In genomic region chr2:166127217-166128155, GRCh38 we compare ENCODE assay signal across 9 cellular contexts. TPM values are rescaled to one million over a fixed set of nuclear protein-coding genes. Genes with fewer than 3 reads are reported as not detected.
DNase-seq lines count a peak whose midpoint lies in the region; ATAC-seq, FAIRE-seq and TF ChIP-seq lines count a peak whose summit lies in the region.
"Had no signal": no experiment of that assay in that cellular context is flagged by ENCODE, and none has a peak within 500 bp of the region (broad histone marks: within the 10 kb centered on the region; RNA-seq: fewer than 3 reads in every experiment).

Gene SCN1A, minus strand, starts transcription at chr2:166128020. Its CDS starts 54,399 bp downstream, at chr2:166073621.

- no peak within 1 kb of the TSS for H3K4me3 Mint-ChIP-seq in astrocyte (ENCODE audit: unreplicated experiment)

- ATAC-seq in DND-41 (ENCODE audit: insufficient read depth, low read depth), result peak; percentile 61
- ATAC-seq in HG03432 (IDR thresholded peaks at IDR 0.05; ENCODE audit: unreplicated experiment), result no peak

- H3K27ac ChIP-seq in DND-41 (ENCODE audit: low read length), result no peak within 1 kb of the TSS
- no peak within 1 kb of the TSS for H3K27ac ChIP-seq in astrocyte (ENCODE audit: low read depth, low read length)
- H3K27ac ChIP-seq in iPS-20b (ENCODE audit: low read length), result no peak within 1 kb of the TSS
- H3K27ac ChIP-seq in testis, result no peak within 1 kb of the TSS

- no peak for TF ChIP-seq POLR2A in testis (IDR thresholded peaks at IDR 0.05)

- H4K20me1 ChIP-seq in DND-41 (ENCODE audit: insufficient read depth, low read length) (no peaks in the 10 kb centered on the region), astrocyte (ENCODE audit: insufficient read depth, low read length) (no peaks in the 10 kb centered on the region)

- H3K4me1 ChIP-seq in DND-41 (ENCODE audit: insufficient read depth, low read length), result peaks cover 3% of the 10 kb centered on the region
- H3K4me1 ChIP-seq in astrocyte (ENCODE audit: insufficient read depth, low read length), result no peaks in the 10 kb centered on the region
- peaks cover 22% of the 10 kb centered on the region; the same call in 1 of the 2 replicates for H3K4me1 ChIP-seq in iPS-20b (ENCODE audit: insufficient read depth, low read length)
- H3K4me1 ChIP-seq in testis, result no peaks in the 10 kb centered on the region

- POLR2A ChIA-PET in HEK293T (lab: Yijun Ruan, JAX), result no interaction called here

- H3K9me3 Mint-ChIP-seq in astrocyte (ENCODE audit: unreplicated experiment), result no peaks in the 10 kb centered on the region

- WGBS in testis, 2 donors, result 25 to 40% methylated on average over 7 of the region's 7 CpGs

- peaks cover 6% of the 10 kb centered on the region for H3K4me1 Mint-ChIP-seq in astrocyte (ENCODE audit: low read depth, unreplicated experiment)

- peak; percentile 76 for TF ChIP-seq CTCF in DND-41 (IDR thresholded peaks at IDR 0.05; ENCODE audit: borderline replicate concordance, extremely low read depth, low read length, poor library complexity, severe bottlenecking)
- TF ChIP-seq CTCF in astrocyte (IDR thresholded peaks at IDR 0.05; ENCODE audit: insufficient read depth, low read depth, low read length), result peak; percentile 70
- peak in 2 of 3 experiments; percentile 29 to 61 for TF ChIP-seq CTCF in testis (IDR thresholded peaks at IDR 0.05)

- FAIRE-seq in astrocyte (lab: Jason Lieb, UNC), result no peak

- H3K36me3 ChIP-seq in DND-41 (ENCODE audit: insufficient read depth, low read length), result no peaks in the 10 kb centered on the region
- H3K36me3 ChIP-seq in astrocyte (ENCODE audit: insufficient read depth, low read length), result no peaks in the 10 kb centered on the region
- no peaks in the 10 kb centered on the region for H3K36me3 ChIP-seq in iPS-20b (ENCODE audit: insufficient read depth, low read depth, low read length)
- no peaks in the 10 kb centered on the region for H3K36me3 ChIP-seq in testis (ENCODE audit: low read depth, missing control alignments)

- H2AFZ ChIP-seq in DND-41 (ENCODE audit: low read depth, low read length) (no peak within 1 kb of the TSS), astrocyte (ENCODE audit: low read depth, low read length) (peak within 1 kb of the TSS; percentile 28)

- H3K36me3 Mint-ChIP-seq in astrocyte (ENCODE audit: low read depth, unreplicated experiment), result no peaks in the 10 kb centered on the region

- H3K27me3 Mint-ChIP-seq in astrocyte (ENCODE audit: low read depth, unreplicated experiment), result peaks cover 7% of the 10 kb centered on the region

- H3K9me3 ChIP-seq in DND-41 (ENCODE audit: insufficient read depth, low read length, severe bottlenecking) (no peaks in the 10 kb centered on the region), astrocyte (ENCODE audit: insufficient read depth, low read depth, low read length) (no peaks in the 10 kb centered on the region), iPS-20b (ENCODE audit: insufficient read depth, low read depth, low read length) (no peaks in the 10 kb centered on the region), testis (no peaks in the 10 kb centered on the region)

- H3K4me3 ChIP-seq in DND-41 (ENCODE audit: low read depth in 1 of 2, low read length in 2 of 2) (no peak within 1 kb of the TSS), astrocyte (ENCODE audit: insufficient read depth, low read depth, low read length) (no peak within 1 kb of the TSS), iPS-20b (ENCODE audit: low read length) (peak within 1 kb of the TSS; percentile 37), testis (no peak within 1 kb of the TSS)

- CTCF ChIA-PET in HEK293T (lab: Yijun Ruan, JAX), result interaction anchor here (0.8 to 2.4 kb wide), 3 partner anchors 9 to 174 kb away, joined by 3 to 11 read pairs (median 3); partner anchors contain the start of gene TTC21B

- intact Hi-C loops in testis (cut with DNase I; ENCODE audit: low total_unique reads), result no loop called here

- H3K27ac Mint-ChIP-seq in astrocyte (ENCODE audit: unreplicated experiment), result no peak within 1 kb of the TSS

- H3K9ac ChIP-seq in DND-41 (ENCODE audit: low read depth, low read length) (no peak within 1 kb of the TSS), astrocyte (ENCODE audit: low read length) (no peak within 1 kb of the TSS), iPS-20b (ENCODE audit: low read depth, low read length) (no peak within 1 kb of the TSS; the same call in 1 of the 2 replicates)

- H3K27me3 ChIP-seq in DND-41 (ENCODE audit: insufficient read depth, low read length, poor library complexity), result peaks cover 17% of the 10 kb centered on the region
- H3K27me3 ChIP-seq in astrocyte (ENCODE audit: insufficient read depth, low read length), result peaks cover 5% of the 10 kb centered on the region
- H3K27me3 ChIP-seq in iPS-20b (ENCODE audit: insufficient read depth, low read length), result no peaks in the 10 kb centered on the region
- no peaks in the 10 kb centered on the region for H3K27me3 ChIP-seq in testis

- no peak within 1 kb of the TSS for H3K4me2 ChIP-seq in DND-41 (ENCODE audit: insufficient read depth, low read length)
- peak within 1 kb of the TSS; percentile 46 for H3K4me2 ChIP-seq in astrocyte (ENCODE audit: low read length)

- peak; percentile 6 for DNase-seq in DND-41
- peak; percentile 28 for DNase-seq in HEK293T (ENCODE audit: extremely low spot score)
- DNase-seq in NCI-H2227 (lab: John Stamatoyannopoulos, UW; ENCODE audit: unreplicated experiment), result peak; percentile 83
- peak; percentile 17 for DNase-seq in astrocyte (ENCODE audit: low read depth)
- no peak for DNase-seq in testis
- DNase-seq in stimulated activated naive CD4-positive, alpha-beta T cell treated with Interleukin-2 at 50 U/mL for 16 hours (lab: John Stamatoyannopoulos, UW), result no peak

- H3K79me2 ChIP-seq in DND-41 (ENCODE audit: insufficient read depth, low read length) (no peaks in the 10 kb centered on the region), astrocyte (ENCODE audit: insufficient read depth, low read length) (no peaks in the 10 kb centered on the region)

TF ChIP-seq in HEK293T, 16 proteins besides CTCF, POLR2A, EP300 and RAD21:
- peak; percentile 99 for TF ChIP-seq ZNF384 (IDR thresholded peaks at IDR 0.05)
- TF ChIP-seq FOXK2 (IDR thresholded peaks at IDR 0.05), result no peak

RNA-seq across cellular contexts. Expression of gene SCN1A, which starts in this region (rescaled TPM):
- total RNA-seq in astrocyte (not detected in 2 replicates), testis (under 1 TPM; 0.24 to 0.31 TPM)
- 0.04 TPM for polyA plus RNA-seq in testis (ENCODE audit: insufficient read depth, low read depth, low replicate concordance)
- total RNA-seq: T-helper 2 cell treated with Interferon-gamma antibody and Interleukin-4, amounts not matched to agents 100 ng/mL and 5 ng/mL, for 36 hours had no signal

Comparison
In these comparisons a context has a peak if more than half of its experiments do, and no peak if none do; other contexts are left out.
1. Peak in DNase-seq and H3K4me2 ChIP-seq in astrocyte; RNA of the gene not detected or under 1 TPM.
2. DNase-seq: peak in DND-41 (single experiment), HEK293T (single experiment) and NCI-H2227 (single experiment); none in testis (single experiment) and stimulated activated naive CD4-positive, alpha-beta T cell treated with Interleukin-2 at 50 U/mL for 16 hours (single experiment).
3. Peak in every context shown above with its lines, with median percentiles within 50 percentile points of each other: CTCF ChIP-seq.